12 cellular contexts compared by ENCODE assay signal in genomic region chr5:136014049-136014516, GRCh38. TPM values are rescaled to one million over a fixed set of nuclear protein-coding genes. Genes with fewer than 3 reads are reported as not detected.
DNase-seq lines count a peak whose midpoint lies in the region; ATAC-seq, FAIRE-seq and TF ChIP-seq lines count a peak whose summit lies in the region.
"Had no signal": no experiment of that assay in that cellular context is flagged by ENCODE, and none has a peak within 500 bp of the region (broad histone marks: within the 10 kb centered on the region; RNA-seq: fewer than 3 reads in every experiment).

No MANE protein-coding gene starts in this region.

- no peak for TF ChIP-seq POLR2A in thyroid gland (IDR thresholded peaks at IDR 0.05)

- intact Hi-C loops in thyroid gland (cut with DNase I): no loop called here

- H2AFZ ChIP-seq in H9 (ENCODE audit: low read length): no peak overlapping the region

- no peak overlapping the region for H3K4me3 ChIP-seq in endodermal cell (ENCODE audit: low read length)
- no peak overlapping the region for H3K4me3 ChIP-seq in thyroid gland (replicated peaks in 1 of 3)
- H3K4me3 ChIP-seq: ascending aorta, right lobe of liver had no signal

- no peak overlapping the region for H3K4ac ChIP-seq in H9 (ENCODE audit: low read depth, low read length)

- H3K56ac ChIP-seq in H9 (ENCODE audit: insufficient read length, low read depth, low read length): no peak overlapping the region

- no peaks in the 10 kb centered on the region for H3K23me2 ChIP-seq in H9 (ENCODE audit: insufficient read length, low read depth, low read length, poor library complexity, severe bottlenecking)

- ATAC-seq in GM21360 (IDR thresholded peaks at IDR 0.05; ENCODE audit: unreplicated experiment) (peak; percentile 95), HG03432 (IDR thresholded peaks at IDR 0.05; ENCODE audit: unreplicated experiment) (peak; percentile 96)
- ATAC-seq: right lobe of liver had no signal

- H2BK15ac ChIP-seq in H9 (ENCODE audit: low read depth, low read length): no peak overlapping the region

- H4K5ac ChIP-seq in H9 (ENCODE audit: insufficient read length, low read depth, low read length): no peak overlapping the region

- H3K18ac ChIP-seq in H9 (ENCODE audit: insufficient read length, low read depth, low read length): no peak overlapping the region

- H4K8ac ChIP-seq in H9 (replicated peaks; ENCODE audit: insufficient read length, low read depth, low read length): no peak overlapping the region

- no peaks in the 10 kb centered on the region for H3K79me2 ChIP-seq in H9 (ENCODE audit: insufficient read depth, low read length)

- H2BK20ac ChIP-seq in H9 (ENCODE audit: low read depth, low read length, poor library complexity, severe bottlenecking): no peak overlapping the region

- no peak for FAIRE-seq in urothelium cell line (lab: Jason Lieb, UNC)
- FAIRE-seq: HTR-8/SVneo had no signal

- no peak overlapping the region for H3T11ph ChIP-seq in H9 (ENCODE audit: low read length)

- H4K91ac ChIP-seq in H9 (ENCODE audit: insufficient read length, low read depth, low read length): no peak overlapping the region

- TF ChIP-seq CTCF in endodermal cell (conservative IDR thresholded peaks at IDR 0.05): no peak
- no peak for TF ChIP-seq CTCF in thyroid gland (IDR thresholded peaks at IDR 0.05)
- TF ChIP-seq CTCF in H9 (conservative IDR thresholded peaks at IDR 0.05): no peak

- H3K27me3 ChIP-seq in endodermal cell (ENCODE audit: control insufficient read depth, insufficient read depth, low read length, poor library complexity, severe bottlenecking) (peaks cover 10% of the 10 kb centered on the region), thyroid gland (no peaks in the 10 kb centered on the region), H9 (ENCODE audit: insufficient read depth, low read length) (no peaks in the 10 kb centered on the region; the same call in 1 of the 2 replicates)
- H3K27me3 ChIP-seq: ascending aorta, right lobe of liver had no signal

- H3K4me2 ChIP-seq in H9 (ENCODE audit: insufficient read depth, insufficient read length, low read length): no peak overlapping the region

- H3K4me1 Mint-ChIP-seq in endodermal cell: no peaks in the 10 kb centered on the region
- no peaks in the 10 kb centered on the region; a peak in 1 of 4 replicates for H3K4me1 Mint-ChIP-seq in H9

- no peaks in the 10 kb centered on the region for H3K79me1 ChIP-seq in H9 (ENCODE audit: insufficient read depth, low read depth, low read length, poor library complexity, severe bottlenecking)

- peaks cover 21% of the 10 kb centered on the region for H3K27me3 Mint-ChIP-seq in endodermal cell (ENCODE audit: insufficient read depth)
- peaks cover 24% of the 10 kb centered on the region for H3K27me3 Mint-ChIP-seq in H9 (ENCODE audit: low read depth)

- H3K9me3 Mint-ChIP-seq in endodermal cell: no peaks in the 10 kb centered on the region
- H3K9me3 Mint-ChIP-seq in H9: no peaks in the 10 kb centered on the region

- no peak overlapping the region for H2BK5ac ChIP-seq in H9 (ENCODE audit: insufficient read length, low read length)

- DNase-seq in endodermal cell (peak; percentile 29), thyroid gland (peak; percentile 68 to 76), H9 (no peak), urothelium cell line (ENCODE audit: low spot score) (no peak)
- no peak for DNase-seq in stimulated activated CD4-positive, alpha-beta T cell treated with anti-CD3 and anti-CD28 coated beads, Interleukin-4, amount 100 ng/mL, for 24 hours
- DNase-seq: NCI-H748 treated with DMSO at 0.1 percent for 48 hours, right lobe of liver had no signal

- no peak overlapping the region for H2BK12ac ChIP-seq in H9 (ENCODE audit: insufficient read length, low read depth, low read length)

- 93% methylated on average over 4 of the region's 4 CpGs; no CpG with 5 or more reads in 1 of the 2 experiments for WGBS in endodermal cell (ENCODE audit: insufficient coverage in 1 of 2, insufficient read length in 1 of 2), 2 experiments
- 19 to 36% methylated on average over 4 of the region's 4 CpGs for WGBS in thyroid gland, 2 donors
- WGBS in H9 (ENCODE audit: extremely low coverage, insufficient read length, low lambda C conversion rate): no CpG with 5 or more reads among the region's 4 CpGs

- no peaks in the 10 kb centered on the region for H4K20me1 ChIP-seq in H9 (ENCODE audit: control insufficient read depth, insufficient read depth, insufficient read length)

- H3K36me3 Mint-ChIP-seq in endodermal cell (ENCODE audit: low read depth) (no peaks in the 10 kb centered on the region), H9 (ENCODE audit: insufficient read depth in 1 of 3, low read depth in 3 of 3) (no peaks in the 10 kb centered on the region)

- H3K27ac ChIP-seq in endodermal cell (ENCODE audit: low read depth, low read length) (no peak overlapping the region), thyroid gland (peak overlapping the region in 1 of 3 donors; percentile 28), H9 (ENCODE audit: insufficient read length, low read depth, low read length) (no peak overlapping the region)
- H3K27ac ChIP-seq: right lobe of liver had no signal

- no peak overlapping the region for H3K9ac ChIP-seq in endodermal cell (ENCODE audit: extremely low read depth, low read length, poor library complexity, severe bottlenecking)
- no peak overlapping the region for H3K9ac ChIP-seq in H9 (ENCODE audit: extremely low read depth, insufficient read length, low read length)

- H3K4me1 ChIP-seq in endodermal cell (ENCODE audit: control insufficient read depth, insufficient read depth, low read length) (no peaks in the 10 kb centered on the region), thyroid gland (peaks cover 32 to 45% of the 10 kb centered on the region in 2 donors), H9 (ENCODE audit: insufficient read depth, low read length) (no peaks in the 10 kb centered on the region)

- no peak overlapping the region for H3K14ac ChIP-seq in H9 (ENCODE audit: insufficient read depth, low read length)

- H3K4me3 Mint-ChIP-seq in endodermal cell (no peak overlapping the region), H9 (no peak overlapping the region)

- H3K27ac Mint-ChIP-seq in endodermal cell: no peak overlapping the region
- H3K27ac Mint-ChIP-seq in H9: no peak overlapping the region

- H2AK5ac ChIP-seq in H9 (ENCODE audit: insufficient read length, low read length): no peak overlapping the region

- H3K23ac ChIP-seq in H9 (ENCODE audit: insufficient read length, low read depth, low read length): no peak overlapping the region

- H2BK120ac ChIP-seq in H9 (ENCODE audit: low read depth, low read length, poor library complexity, severe bottlenecking): no peak overlapping the region

- H3K9me3 ChIP-seq in endodermal cell (ENCODE audit: control insufficient read depth, low read length): no peaks in the 10 kb centered on the region
- H3K9me3 ChIP-seq in thyroid gland: no peaks in the 10 kb centered on the region
- no peaks in the 10 kb centered on the region for H3K9me3 ChIP-seq in H9 (ENCODE audit: control insufficient read depth, low read depth, low read length)
- H3K9me3 ChIP-seq: ascending aorta, right lobe of liver had no signal

- H3K36me3 ChIP-seq in endodermal cell (ENCODE audit: control insufficient read depth, insufficient read depth, low read length) (no peaks in the 10 kb centered on the region), thyroid gland (no peaks in the 10 kb centered on the region)
- H3K36me3 ChIP-seq: ascending aorta, right lobe of liver had no signal

RNA-seq across cellular contexts. Expression of gene TGFBI, which starts 14.7 kb away (rescaled TPM):
- total RNA-seq in endodermal cell: 1 to 10 TPM; 2.8 to 4.9 TPM
- polyA plus RNA-seq in endodermal cell (2013, experiment 1 of 2): 40.8 TPM
- polyA plus RNA-seq in endodermal cell (2013, experiment 2 of 2): 59.6 TPM
- 10 to 100 TPM; 19.6 to 55.9 (median 38.5) TPM for total RNA-seq in thyroid gland
- total RNA-seq in H9 (2021): 3.2 and 4.7 TPM in 2 replicates

RNA-seq across cellular contexts. Expression of gene LECT2, which starts 59.3 kb away (rescaled TPM):
- total RNA-seq in endodermal cell (not detected), thyroid gland (not detected), H9 (2021) (not detected in 2 replicates)
- polyA plus RNA-seq in endodermal cell (2013, experiment 1 of 2): not detected
- polyA plus RNA-seq in endodermal cell (2013, experiment 2 of 2): not detected
- total RNA-seq: ascending aorta, subcutaneous adipose tissue had no signal

Comparison
In these comparisons a context has a peak if more than half of its experiments do, and no peak if none do; other contexts are left out.
1. DNase-seq: peak in endodermal cell (single experiment) and thyroid gland (2 of 2); none in stimulated activated CD4-positive, alpha-beta T cell treated with anti-CD3 and anti-CD28 coated beads, Interleukin-4, amount 100 ng/mL, for 24 hours (single experiment), H9 (single experiment) and urothelium cell line (single experiment).